ENCODE assay signal across 1 cellular context in the genomic region with DNA sequence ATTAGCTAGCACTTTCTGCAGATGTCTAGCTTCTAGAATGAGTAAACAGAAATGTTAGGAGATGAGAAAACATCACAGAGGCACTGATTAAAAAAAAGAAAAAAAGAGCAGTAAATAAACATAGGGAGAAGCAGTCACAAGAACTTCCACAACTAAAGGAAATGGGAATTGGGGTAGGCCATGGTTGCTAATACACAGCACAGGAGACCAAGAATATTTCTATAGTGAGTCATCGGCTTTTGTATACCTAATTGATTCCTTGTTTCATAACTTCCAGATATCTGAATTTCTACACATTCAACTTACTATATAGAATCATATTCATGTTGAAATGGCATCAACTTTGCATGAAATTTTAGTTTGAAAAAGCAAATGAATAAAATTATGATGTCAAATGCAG.
TF ChIP-seq lines count a peak whose summit lies in the region.

No MANE protein-coding gene starts in this region.

TF ChIP-seq in K562, 482 proteins besides CTCF, POLR2A, EP300 and RAD21:
- TF ChIP-seq ZNF316 (IDR thresholded peaks at IDR 0.05) = 0 out of 2 replicates have a peak, but pooled peaks have one; percentile 4
- no peak for TF ChIP-seq TOE1 (IDR thresholded peaks at IDR 0.05; ENCODE audit: borderline replicate concordance)
- no peak for TF ChIP-seq TOE1 (CRISPR knock-in tag; IDR thresholded peaks at IDR 0.05; ENCODE audit: borderline replicate concordance, low read depth)
